Comparison of ENCODE assay signal across 14 cellular contexts in genomic region chr6:52262620-52263344, GRCh38. TPM values are rescaled to one million over a fixed set of nuclear protein-coding genes. Genes with fewer than 3 reads are reported as not detected.
"Had no signal": no experiment of that assay in that cellular context is flagged by ENCODE, and none has a peak within 500 bp of the region (broad histone marks: within the 10 kb centered on the region; RNA-seq: fewer than 3 reads in every experiment).

No MANE protein-coding gene starts in this region.

- H3K4me3 ChIP-seq: gastrocnemius medialis, lung, sigmoid colon, tibial artery had no signal

- H3K9me3 Mint-ChIP-seq: activated CD4-positive, alpha-beta memory T cell treated with anti-CD3 and anti-CD28 coated beads, Interleukin-2, amount 10 ng/mL, durations not matched to agents 7 days and 5 days; nephron; stimulated activated memory B cell treated with anti-CD40 and anti-IgM and Interleukin-4, amounts not matched to agents 10 μg/mL and 1 μg/mL and 100 μg/mL, for 72 hours; WTC11 had no signal

- H3K4me1 ChIP-seq: gastrocnemius medialis, tibial artery had no signal

- H3K27me3 ChIP-seq: gastrocnemius medialis, sigmoid colon, tibial artery had no signal

- H3K27me3 Mint-ChIP-seq: activated CD4-positive, alpha-beta memory T cell treated with anti-CD3 and anti-CD28 coated beads, Interleukin-2, amount 10 ng/mL, durations not matched to agents 7 days and 5 days; stimulated activated memory B cell treated with anti-CD40 and anti-IgM and Interleukin-4, amounts not matched to agents 10 μg/mL and 1 μg/mL and 100 μg/mL, for 72 hours had no signal

- DNase-seq: activated gamma-delta T cell, sigmoid colon had no signal

- H3K27ac Mint-ChIP-seq: stimulated activated memory B cell treated with anti-CD40 and anti-IgM and Interleukin-4, amounts not matched to agents 10 μg/mL and 1 μg/mL and 100 μg/mL, for 72 hours; WTC11 had no signal

- H3K4me1 Mint-ChIP-seq: nephron, WTC11 had no signal

- H3K27ac ChIP-seq: gastrocnemius medialis, sigmoid colon, tibial artery had no signal

- H3K4me3 Mint-ChIP-seq: activated CD4-positive, alpha-beta memory T cell treated with anti-CD3 and anti-CD28 coated beads, Interleukin-2, amount 10 ng/mL, durations not matched to agents 7 days and 5 days; nephron; stimulated activated memory B cell treated with anti-CD40 and anti-IgM and Interleukin-4, amounts not matched to agents 10 μg/mL and 1 μg/mL and 100 μg/mL, for 72 hours; WTC11 had no signal

- H3K9me3 ChIP-seq: gastrocnemius medialis, sigmoid colon, tibial artery had no signal

RNA-seq across cellular contexts. Expression of gene IL17F, which starts 18.5 kb away (rescaled TPM):
- total RNA-seq: cerebellum, gastrocnemius medialis, kidney, left lobe of liver, lung, renal cortical epithelial cell, sigmoid colon, urinary bladder, WTC11 had no signal
- polyA plus RNA-seq: urinary bladder had no signal
